In genomic region chr5:165459232-165459631, GRCh38 we compare ENCODE assay signal across 27 cellular contexts.
A peak's percentile ranks its signal among the peaks of the same experiment; 100 is the strongest.
DNase-seq lines count a peak whose midpoint lies in the region; ATAC-seq, FAIRE-seq and TF ChIP-seq lines count a peak whose summit lies in the region.
"Had no signal": no experiment of that assay in that cellular context is flagged by ENCODE, and none has a peak within 500 bp of the region (broad histone marks: within the 10 kb centered on the region; RNA-seq: fewer than 3 reads in every experiment).

No MANE protein-coding gene starts in this region.

- H3K4me3 ChIP-seq in astrocyte (ENCODE audit: insufficient read depth, low read depth, low read length) (no peak overlapping the region), fibroblast of mammary gland (ENCODE audit: control insufficient read depth, low read depth, low read length) (no peak overlapping the region)
- H3K4me3 ChIP-seq: A549; BLaER1 treated with 17β-estradiol and CSF1 and Interleukin-3, amounts not matched to agents 10 nM and 100 nM; GM12878; GM23338; HAP-1 had no signal

- H3K4me3 Mint-ChIP-seq in astrocyte (ENCODE audit: unreplicated experiment) = no peak overlapping the region
- H3K4me3 Mint-ChIP-seq: CD14-positive monocyte; CD4-positive, alpha-beta T cell; CD8-positive, alpha-beta memory T cell; GM23338; HFFc6 had no signal

- no peaks in the 10 kb centered on the region for H3K36me3 ChIP-seq in astrocyte (ENCODE audit: insufficient read depth, low read length)
- H3K36me3 ChIP-seq: BE2C; BLaER1 treated with 17β-estradiol and CSF1 and Interleukin-3, amounts not matched to agents 10 nM and 100 nM; HAP-1 had no signal

- no peak overlapping the region for H3K27ac ChIP-seq in astrocyte (ENCODE audit: low read depth, low read length)
- H3K27ac ChIP-seq: A549; BLaER1 treated with 17β-estradiol and CSF1 and Interleukin-3, amounts not matched to agents 10 nM and 100 nM had no signal

- H2AFZ ChIP-seq in astrocyte (ENCODE audit: low read depth, low read length) = no peak overlapping the region
- H2AFZ ChIP-seq: GM23338 had no signal

- no peak for FAIRE-seq in astrocyte (lab: Jason Lieb, UNC)
- FAIRE-seq: A549, D721Med, GM12878, GM19239, H54 had no signal

- H3K27me3 ChIP-seq in astrocyte (ENCODE audit: insufficient read depth, low read length) = no peaks in the 10 kb centered on the region
- H3K27me3 ChIP-seq: BE2C; BLaER1 treated with 17β-estradiol and CSF1 and Interleukin-3, amounts not matched to agents 10 nM and 100 nM had no signal

- ATAC-seq in HG02870 (IDR thresholded peaks at IDR 0.05; ENCODE audit: unreplicated experiment) = no peak
- ATAC-seq: A549, GM12878, GM23338 had no signal

- H3K9ac ChIP-seq in astrocyte (ENCODE audit: low read length) = no peak overlapping the region
- H3K9ac ChIP-seq: BLaER1 treated with 17β-estradiol and CSF1 and Interleukin-3, amounts not matched to agents 10 nM and 100 nM had no signal

- H3K4me1 ChIP-seq in astrocyte (ENCODE audit: insufficient read depth, low read length) = no peaks in the 10 kb centered on the region
- H3K4me1 ChIP-seq: A549; BE2C; BLaER1 treated with 17β-estradiol and CSF1 and Interleukin-3, amounts not matched to agents 10 nM and 100 nM; HAP-1 had no signal

- H3K36me3 Mint-ChIP-seq in astrocyte (ENCODE audit: low read depth, unreplicated experiment) = no peaks in the 10 kb centered on the region
- H3K36me3 Mint-ChIP-seq: CD14-positive monocyte; CD8-positive, alpha-beta memory T cell had no signal

- no peak overlapping the region for H3K27ac Mint-ChIP-seq in astrocyte (ENCODE audit: unreplicated experiment)
- H3K27ac Mint-ChIP-seq: CD14-positive monocyte; CD4-positive, alpha-beta T cell; CD8-positive, alpha-beta memory T cell; GM23338; HFFc6 had no signal

- no peak overlapping the region for H3K4me2 ChIP-seq in astrocyte (ENCODE audit: low read length)
- H3K4me2 ChIP-seq: A549; BLaER1 treated with 17β-estradiol and CSF1 and Interleukin-3, amounts not matched to agents 10 nM and 100 nM; GM23338 had no signal

- H3K79me2 ChIP-seq in astrocyte (ENCODE audit: insufficient read depth, low read length) = no peaks in the 10 kb centered on the region

- H3K9me3 Mint-ChIP-seq in astrocyte (ENCODE audit: unreplicated experiment) = peaks cover 4% of the 10 kb centered on the region

- TF ChIP-seq CTCF in astrocyte (IDR thresholded peaks at IDR 0.05; ENCODE audit: insufficient read depth, low read depth, low read length) (no peak), fibroblast of mammary gland (conservative IDR thresholded peaks at IDR 0.05; ENCODE audit: control insufficient read depth, insufficient read depth, low read depth, low read length) (no peak)

- H3K9me3 ChIP-seq in astrocyte (ENCODE audit: insufficient read depth, low read depth, low read length) = no peaks in the 10 kb centered on the region
- H3K9me3 ChIP-seq: A549, BE2C, HAP-1 had no signal

- no peaks in the 10 kb centered on the region for H4K20me1 ChIP-seq in astrocyte (ENCODE audit: insufficient read depth, low read length)
- H4K20me1 ChIP-seq: BLaER1 treated with 17β-estradiol and CSF1 and Interleukin-3, amounts not matched to agents 10 nM and 100 nM had no signal

- DNase-seq in astrocyte (ENCODE audit: low read depth) (peak; percentile 2), fibroblast of mammary gland (ENCODE audit: low read depth) (peak; percentile 13), kidney tubule cell (ENCODE audit: low spot score) (peak; percentile 2), UCSD-AML1 (lab: John Stamatoyannopoulos, UW; ENCODE audit: unreplicated experiment) (no peak), H4 (ENCODE audit: low spot score) (no peak)
- DNase-seq in activated CD4-positive, alpha-beta T cell treated with anti-CD3 and anti-CD28 coated beads, Interleukin-2, amount 50 U/mL, for 1 hour = no peak
- DNase-seq: 8988T; ACHN; AML-193; BE2C; CD4-positive, alpha-beta T cell; CD8-positive, alpha-beta memory T cell; DMS 273 treated with DMSO at 0.1 percent for 48 hours; DMS79; EL; GDM1; HFFc6 had no signal

- H3K27me3 Mint-ChIP-seq in astrocyte (ENCODE audit: low read depth, unreplicated experiment) = no peaks in the 10 kb centered on the region
- H3K27me3 Mint-ChIP-seq: CD4-positive, alpha-beta T cell; CD8-positive, alpha-beta memory T cell had no signal

- no peaks in the 10 kb centered on the region for H3K4me1 Mint-ChIP-seq in astrocyte (ENCODE audit: low read depth, unreplicated experiment)
- H3K4me1 Mint-ChIP-seq: CD8-positive, alpha-beta memory T cell had no signal

Comparison
In these comparisons a context has a peak if more than half of its experiments do, and no peak if none do; other contexts are left out.
1. DNase-seq: peak in astrocyte (single experiment), fibroblast of mammary gland (single experiment) and kidney tubule cell (single experiment); none in activated CD4-positive, alpha-beta T cell treated with anti-CD3 and anti-CD28 coated beads, Interleukin-2, amount 50 U/mL, for 1 hour (single experiment), UCSD-AML1 (single experiment) and H4 (single experiment).